Comparison of ENCODE assay signal across 8 cellular contexts in genomic region chr1:25037174-25038074, GRCh38.
A peak's percentile ranks its signal among the peaks of the same experiment; 100 is the strongest.
DNase-seq lines count a peak whose midpoint lies in the region; ATAC-seq and TF ChIP-seq lines count a peak whose summit lies in the region.

No MANE protein-coding gene starts in this region.

- H3K4me1 ChIP-seq in MM.1S (ENCODE audit: low read length) = peaks cover 5% of the 10 kb centered on the region; the same call in 1 of the 2 replicates

- no peaks in the 10 kb centered on the region for H3K9me2 ChIP-seq in MM.1S (replicated peaks; ENCODE audit: insufficient read depth, low read length)

- no peak overlapping the region for H3K9ac ChIP-seq in MM.1S (ENCODE audit: low read length)

- H3K4me3 ChIP-seq in MM.1S (ENCODE audit: low read length) = no peak overlapping the region; the same call in 1 of the 2 replicates

- peaks cover 28% of the 10 kb centered on the region for H3K4me1 Mint-ChIP-seq in chondrocyte (ENCODE audit: low read depth)
- peaks cover 32 to 42% (median 36%) of the 10 kb centered on the region in 4 donors for H3K4me1 Mint-ChIP-seq in naive thymus-derived CD8-positive, alpha-beta T cell

- POLR2A ChIA-PET in naive thymus-derived CD8-positive, alpha-beta T cell (lab: Charles Lee) = interaction anchor here (0.6 to 8.1 kb wide), 17 partner anchors 14 to 1763 kb away, joined by 3 to 107 read pairs (median 6); partner anchors contain the start of genes RUNX3 and SYF2

- H3K9me3 Mint-ChIP-seq in chondrocyte (ENCODE audit: low read depth) = no peaks in the 10 kb centered on the region
- H3K9me3 Mint-ChIP-seq in naive thymus-derived CD8-positive, alpha-beta T cell = no peaks in the 10 kb centered on the region

- DNase-seq in GM03348 (ENCODE audit: low spot score) (peak; percentile 76), MM.1S (peak; percentile 58), chondrocyte (ENCODE audit: low spot score) (peak; percentile 36), putamen (ENCODE audit: low spot score) (no peak)
- peak; percentile 72 for DNase-seq in activated CD4-positive, CD25-positive, alpha-beta regulatory T cell treated with anti-CD3 and anti-CD28 coated beads, Interleukin-2, amount 50 U/mL, for 72 hours
- peak; percentile 37 to 81 (median 56) for DNase-seq in naive thymus-derived CD8-positive, alpha-beta T cell

- no peaks in the 10 kb centered on the region for H3F3A ChIP-seq in MM.1S (ENCODE audit: insufficient read depth, low read length)

- TF ChIP-seq CTCF in MM.1S (IDR thresholded peaks at IDR 0.05; ENCODE audit: low read length) (peak; percentile 83), chondrocyte (IDR thresholded peaks at IDR 0.05) (peak; percentile 78)

- H3K36me3 ChIP-seq in MM.1S (replicated peaks; ENCODE audit: insufficient read depth, low read length) = no peaks in the 10 kb centered on the region

- no peaks in the 10 kb centered on the region for H3K79me2 ChIP-seq in MM.1S (ENCODE audit: low read length)

- peak overlapping the region; percentile 48 for H3K4me2 ChIP-seq in MM.1S (ENCODE audit: low read depth, low read length)

- no peaks in the 10 kb centered on the region for H3K36me3 Mint-ChIP-seq in chondrocyte (ENCODE audit: low read depth)
- H3K36me3 Mint-ChIP-seq in naive thymus-derived CD8-positive, alpha-beta T cell = no peaks in the 10 kb centered on the region

- peak; percentile 45 to 54 for ATAC-seq in naive thymus-derived CD8-positive, alpha-beta T cell
- ATAC-seq in HG03039 (IDR thresholded peaks at IDR 0.05; ENCODE audit: unreplicated experiment) (no peak), HG03565 (IDR thresholded peaks at IDR 0.05; ENCODE audit: unreplicated experiment) (no peak)

- H3K27me3 ChIP-seq in MM.1S (replicated peaks; ENCODE audit: insufficient read depth, low read length) = no peaks in the 10 kb centered on the region

- H3K9me3 ChIP-seq in MM.1S (replicated peaks; ENCODE audit: insufficient read depth, low read length) = no peaks in the 10 kb centered on the region

- no peak overlapping the region for H3K4me3 Mint-ChIP-seq in chondrocyte (ENCODE audit: unreplicated experiment)
- peak overlapping the region in 7 of 10 donors; percentile 1 to 29 (median 14) for H3K4me3 Mint-ChIP-seq in naive thymus-derived CD8-positive, alpha-beta T cell

- H2AFZ ChIP-seq in MM.1S (ENCODE audit: low read length) = 0 out of 2 replicates have a peak overlapping the region, but pooled peaks have one; percentile 21

- H4K20me1 ChIP-seq in MM.1S (ENCODE audit: insufficient read depth, low read length) = no peaks in the 10 kb centered on the region

- no peak overlapping the region for H3K27ac ChIP-seq in MM.1S (ENCODE audit: low read length)

- H3K27me3 Mint-ChIP-seq in chondrocyte (ENCODE audit: low read depth) = peaks cover 21% of the 10 kb centered on the region
- H3K27me3 Mint-ChIP-seq in naive thymus-derived CD8-positive, alpha-beta T cell = no peaks in the 10 kb centered on the region

- no peak overlapping the region for H3K27ac Mint-ChIP-seq in chondrocyte (ENCODE audit: unreplicated experiment)
- peak overlapping the region in 8 of 10 donors; percentile 12 to 90 (median 50) for H3K27ac Mint-ChIP-seq in naive thymus-derived CD8-positive, alpha-beta T cell

Comparison
In these comparisons a context has a peak if more than half of its experiments do, and no peak if none do; other contexts are left out.
1. ATAC-seq: peak in naive thymus-derived CD8-positive, alpha-beta T cell (2 of 2); none in HG03039 (single experiment) and HG03565 (single experiment).